ENCODE assay signal across 8 cellular contexts in the genomic region with DNA sequence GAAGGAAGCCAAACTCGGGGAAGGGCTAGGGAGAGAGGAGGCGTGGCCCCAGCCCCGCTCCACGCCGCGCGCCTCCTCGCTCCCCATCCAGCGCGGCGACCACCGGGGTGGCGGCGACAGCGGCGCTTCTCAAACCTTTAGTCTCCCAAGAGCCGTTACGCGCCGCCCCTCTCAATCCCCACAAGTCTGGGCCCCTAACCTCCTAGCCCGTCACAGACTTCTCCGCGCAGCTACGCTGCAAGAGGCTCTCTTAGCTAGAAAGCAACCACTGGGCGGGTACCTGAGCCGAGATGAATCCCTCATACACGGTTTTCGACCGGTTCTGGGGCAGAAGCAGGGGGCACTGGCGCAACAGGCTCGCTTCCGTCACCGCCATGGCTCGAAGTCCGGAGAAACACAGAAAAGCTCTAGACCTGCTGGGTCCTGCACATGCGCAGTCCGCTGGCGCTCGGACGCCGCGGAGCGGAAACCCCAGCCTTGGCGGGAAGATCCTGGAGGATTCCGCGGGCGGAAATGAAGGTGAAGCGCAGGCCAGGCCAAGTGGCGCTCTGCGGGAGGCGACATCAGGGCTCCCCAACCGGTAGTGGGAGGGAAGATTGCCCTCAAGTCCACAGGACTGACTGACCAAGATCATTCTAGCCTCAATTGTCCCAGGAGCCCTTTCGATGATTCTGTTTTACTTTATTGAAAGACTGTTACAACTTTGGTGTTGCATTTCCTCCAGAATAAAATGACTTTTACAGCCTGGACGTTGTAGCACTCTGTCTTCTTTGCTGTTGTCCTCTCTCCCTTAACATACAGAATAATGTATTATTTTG. TPM values are rescaled to one million over a fixed set of nuclear protein-coding genes. Genes with fewer than 3 reads are reported as not detected.
DNase-seq lines count a peak whose midpoint lies in the region; ATAC-seq and TF ChIP-seq lines count a peak whose summit lies in the region.

A gene (minus strand): TSS at position 388 of the 818 bp plus-strand sequence. CDS start 12 bp downstream, at position 376.

- peaks cover 13% of the 10 kb centered on the region; the same call in 1 of the 2 replicates for H4K20me1 ChIP-seq in PC-3 (ENCODE audit: low read length)

- peak within 1 kb of the TSS; percentile 88 to 95 (median 95) for H3K27ac Mint-ChIP-seq in IgD-negative memory B cell

- no peaks in the 10 kb centered on the region for H3K36me3 ChIP-seq in PC-3 (ENCODE audit: low read depth, low read length)

- H3K4me1 ChIP-seq in PC-3 (ENCODE audit: insufficient read depth, low read length), result peaks cover 17% of the 10 kb centered on the region; the same call in 1 of the 2 replicates

- H3K27ac ChIP-seq in PC-3 (ENCODE audit: low read length), result peak within 1 kb of the TSS; percentile 63

- H3K9me3 ChIP-seq in PC-3 (ENCODE audit: low read length), result no peaks in the 10 kb centered on the region

- intact Hi-C loops in PC-3 (cut with micrococcal nuclease), result loop anchor here (1.0 kb wide), 2 partner anchors 48 to 149 kb away; no protein-coding TSS in a partner anchor

- peaks cover 2% of the 10 kb centered on the region for H3K27me3 Mint-ChIP-seq in IgD-negative memory B cell

- H3K79me2 ChIP-seq in PC-3 (ENCODE audit: low read length), result peaks cover 49% of the 10 kb centered on the region

- no peaks in the 10 kb centered on the region for H3K36me3 Mint-ChIP-seq in IgD-negative memory B cell

- no peaks in the 10 kb centered on the region for H3K27me3 ChIP-seq in PC-3 (ENCODE audit: low read length)

- no peaks in the 10 kb centered on the region for H3F3A ChIP-seq in PC-3 (ENCODE audit: low read length, unreplicated experiment)

- peak within 1 kb of the TSS; percentile 78 for H3K4me3 ChIP-seq in PC-3 (ENCODE audit: low read length)

- ATAC-seq in GM21576 (IDR thresholded peaks at IDR 0.05; ENCODE audit: unreplicated experiment) (peak; percentile 71), PC-3 (peak; percentile 86)

- peak within 1 kb of the TSS; percentile 97 for H2AFZ ChIP-seq in PC-3 (ENCODE audit: low read length)

- DNase-seq in DMS153 treated with DMSO at 0.1 percent for 48 hours (lab: John Stamatoyannopoulos, UW; ENCODE audit: unreplicated experiment) (peak; percentile 91), PC-3 (peak; percentile 90), activated T-cell treated with anti-CD3 and anti-CD28 coated beads for 48 hours (ENCODE audit: low read depth) (peak; percentile 81), erythroblast (lab: John Stamatoyannopoulos, UW) (peak; percentile 84 to 87), mucosa of gallbladder (ENCODE audit: low spot score) (peak; percentile 91)
- peak; percentile 73 for DNase-seq in stimulated activated CD8-positive, alpha-beta memory T cell treated with anti-CD3 and anti-CD28 coated beads, Interleukin-4, amount 100 ng/mL, for 24 hours (ENCODE audit: low read depth)

- no peak for TF ChIP-seq CTCF in PC-3 (conservative IDR thresholded peaks at IDR 0.05; ENCODE audit: low read depth, low read length)

- no peaks in the 10 kb centered on the region for H3K9me3 Mint-ChIP-seq in IgD-negative memory B cell

- peak; percentile 77 for TF ChIP-seq POLR2A in erythroblast (IDR thresholded peaks at IDR 0.05; ENCODE audit: low read length)

- H3K9me2 ChIP-seq in PC-3 (replicated peaks; ENCODE audit: low read length), result no peaks in the 10 kb centered on the region

- peaks cover 29 to 41% (median 34%) of the 10 kb centered on the region in 3 donors for H3K4me1 Mint-ChIP-seq in IgD-negative memory B cell

- BruUV-seq in PC-3 (replicated peaks; lab: Mats Ljungman, UMichigan), result no TSS peak

- peak within 1 kb of the TSS; percentile 92 to 100 (median 98) for H3K4me3 Mint-ChIP-seq in IgD-negative memory B cell

- peak within 1 kb of the TSS; percentile 88 for H3K4me2 ChIP-seq in PC-3 (ENCODE audit: low read length)

- peak within 1 kb of the TSS; percentile 95 for H3K9ac ChIP-seq in PC-3 (ENCODE audit: low read length)

- POLR2A ChIA-PET in PC-3 (lab: Charles Lee; ENCODE audit: unreplicated experiment), result no interaction called here

- CTCF ChIA-PET in PC-3 (lab: Charles Lee), result no interaction called here

RNA-seq across cellular contexts. Expression of the gene that starts here (rescaled TPM):
- 14.2 TPM for polyA plus RNA-seq in IgD-negative memory B cell
- total RNA-seq in PC-3 (2014; rRNA removed), result 18.0 and 18.3 TPM in 2 replicates
- total RNA-seq in mucosa of gallbladder, result 21.4 TPM

Comparison
In these comparisons a context has a peak if more than half of its experiments do, and no peak if none do; other contexts are left out.
1. Peak in every context shown above with its lines: DNase-seq, ATAC-seq, H3K4me3 ChIP-seq and H3K27ac ChIP-seq.